Comparison of ENCODE assay signal across 1 cellular context in genomic region chr9:124868511-124869465, GRCh38.
TF ChIP-seq lines count a peak whose summit lies in the region.

No MANE protein-coding gene starts in this region.

TF ChIP-seq in K562, 482 proteins besides CTCF, POLR2A, EP300 and RAD21 (continued from another document and continues in another):
- no peak for TF ChIP-seq HMGXB4 (CRISPR knock-in tag; IDR thresholded peaks at IDR 0.05)
- TF ChIP-seq ZNF316 (IDR thresholded peaks at IDR 0.05) = 0 out of 2 replicates have a peak, but pooled peaks have one; percentile 1
- no peak for TF ChIP-seq THRB (CRISPR knock-in tag; conservative IDR thresholded peaks at IDR 0.05)
- peak in 1 of 2 experiments; percentile 74; a peak in 1 of 4 replicates for TF ChIP-seq FOXA3 (CRISPR knock-in tag; conservative IDR thresholded peaks at IDR 0.05 in 1 of 2, IDR thresholded peaks at IDR 0.05 in 1 of 2)
- TF ChIP-seq HOMEZ (CRISPR knock-in tag; IDR thresholded peaks at IDR 0.05) = 0 out of 2 replicates have a peak, but pooled peaks have one; percentile 31
- TF ChIP-seq MTF1 (CRISPR knock-in tag; IDR thresholded peaks at IDR 0.05; ENCODE audit: borderline replicate concordance) = no peak
- TF ChIP-seq MCM3 (IDR thresholded peaks at IDR 0.05) = no peak
- no peak for TF ChIP-seq DMBX1 (CRISPR knock-in tag; IDR thresholded peaks at IDR 0.05; ENCODE audit: borderline replicate concordance)
- peak; percentile 66; the same call in 1 of the 2 replicates for TF ChIP-seq KLF13 (tag; IDR thresholded peaks at IDR 0.05; ENCODE audit: borderline replicate concordance, low read depth)
- TF ChIP-seq ZNF511 (CRISPR knock-in tag; IDR thresholded peaks at IDR 0.05) = 0 out of 2 replicates have a peak, but pooled peaks have one; percentile 55
- peak; percentile 92 for TF ChIP-seq GABPB1 (CRISPR knock-in tag; IDR thresholded peaks at IDR 0.05)
- no peak for TF ChIP-seq PHTF2 (CRISPR knock-in tag; IDR thresholded peaks at IDR 0.05)
- TF ChIP-seq ID3 (CRISPR knock-in tag; IDR thresholded peaks at IDR 0.05) = no peak
- TF ChIP-seq ID3 (tag; IDR thresholded peaks at IDR 0.05) = no peak
- peak; percentile 58 for TF ChIP-seq HCFC1 (IDR thresholded peaks at IDR 0.05; ENCODE audit: low read depth, low read length)
- TF ChIP-seq RBM15 (IDR thresholded peaks at IDR 0.05; ENCODE audit: insufficient read depth, low read length) = no peak
- TF ChIP-seq CBFA2T3 (IDR thresholded peaks at IDR 0.05) = 0 out of 2 replicates have a peak, but pooled peaks have one; percentile 1
- TF ChIP-seq CTCFL (IDR thresholded peaks at IDR 0.05; ENCODE audit: borderline replicate concordance, insufficient read depth, low read depth, low read length, poor library complexity, severe bottlenecking) = no peak
- TF ChIP-seq PCBP1 (IDR thresholded peaks at IDR 0.05; ENCODE audit: low read depth, low read length, poor library complexity, severe bottlenecking) = peak; percentile 71
- TF ChIP-seq SMAD4 (CRISPR knock-in tag; conservative IDR thresholded peaks at IDR 0.05) = 0 out of 2 replicates have a peak, but pooled peaks have one; percentile 45
- peak; percentile 61 for TF ChIP-seq FIP1L1 (IDR thresholded peaks at IDR 0.05; ENCODE audit: low read depth, low read length, poor library complexity, severe bottlenecking)
- TF ChIP-seq ZMIZ1 (IDR thresholded peaks at IDR 0.05; ENCODE audit: low read depth in 2 of 2, low read length in 2 of 2) = peak in 1 of 2 experiments; percentile 54; a peak in 1 of 4 replicates
- 0 out of 2 replicates have a peak, but pooled peaks have one; percentile 51 for TF ChIP-seq ZBTB2 (IDR thresholded peaks at IDR 0.05)
- no peak for TF ChIP-seq MTA1 (IDR thresholded peaks at IDR 0.05; ENCODE audit: borderline replicate concordance)
- TF ChIP-seq STAT5B (CRISPR knock-in tag; IDR thresholded peaks at IDR 0.05) = no peak
- no peak for TF ChIP-seq CREB5 (CRISPR knock-in tag; IDR thresholded peaks at IDR 0.05)
- TF ChIP-seq ZNF395 (CRISPR knock-in tag; IDR thresholded peaks at IDR 0.05) = no peak; the same call in 1 of the 2 replicates
- no peak for TF ChIP-seq E2F5 (CRISPR knock-in tag; IDR thresholded peaks at IDR 0.05)
- TF ChIP-seq PML (IDR thresholded peaks at IDR 0.05; ENCODE audit: low read length) = peak; percentile 78
- TF ChIP-seq SIN3A (IDR thresholded peaks at IDR 0.05; ENCODE audit: borderline replicate concordance in 2 of 2, control insufficient read depth in 1 of 2, low read depth in 2 of 2, low read length in 2 of 2) = peak; percentile 28 to 89; a peak in 3 of 4 replicates
- TF ChIP-seq PHB (CRISPR knock-in tag; IDR thresholded peaks at IDR 0.05) = 0 out of 2 replicates have a peak, but pooled peaks have one; percentile 15
- TF ChIP-seq ZNF133 (CRISPR knock-in tag; IDR thresholded peaks at IDR 0.05) = no peak
- TF ChIP-seq MLX (CRISPR knock-in tag; conservative IDR thresholded peaks at IDR 0.05) = peak in 1 of 2 experiments; percentile 17; a peak in 1 of 4 replicates
- no peak for TF ChIP-seq ZNF124 (CRISPR knock-in tag; IDR thresholded peaks at IDR 0.05)
- TF ChIP-seq NONO (IDR thresholded peaks at IDR 0.05; ENCODE audit: low read depth in 2 of 2, low read length in 1 of 2) = peak in 1 of 2 experiments; percentile 64; a peak in 1 of 4 replicates
- no peak for TF ChIP-seq MAFF (IDR thresholded peaks at IDR 0.05; ENCODE audit: low read length)
- TF ChIP-seq ZBTB12 (CRISPR knock-in tag; IDR thresholded peaks at IDR 0.05) = peak; percentile 52
- TF ChIP-seq NR2C2 (CRISPR knock-in tag; IDR thresholded peaks at IDR 0.05) = no peak
- TF ChIP-seq NR2C2 (tag; IDR thresholded peaks at IDR 0.05) = peak; percentile 44; the same call in 1 of the 2 replicates
- TF ChIP-seq IFI16 (CRISPR knock-in tag; IDR thresholded peaks at IDR 0.05) = no peak
- no peak for TF ChIP-seq GABPB2 (CRISPR knock-in tag; conservative IDR thresholded peaks at IDR 0.05)
- no peak for TF ChIP-seq MCM5 (IDR thresholded peaks at IDR 0.05; ENCODE audit: low read depth)
- no peak for TF ChIP-seq HLTF (IDR thresholded peaks at IDR 0.05)
